In the genomic region with DNA sequence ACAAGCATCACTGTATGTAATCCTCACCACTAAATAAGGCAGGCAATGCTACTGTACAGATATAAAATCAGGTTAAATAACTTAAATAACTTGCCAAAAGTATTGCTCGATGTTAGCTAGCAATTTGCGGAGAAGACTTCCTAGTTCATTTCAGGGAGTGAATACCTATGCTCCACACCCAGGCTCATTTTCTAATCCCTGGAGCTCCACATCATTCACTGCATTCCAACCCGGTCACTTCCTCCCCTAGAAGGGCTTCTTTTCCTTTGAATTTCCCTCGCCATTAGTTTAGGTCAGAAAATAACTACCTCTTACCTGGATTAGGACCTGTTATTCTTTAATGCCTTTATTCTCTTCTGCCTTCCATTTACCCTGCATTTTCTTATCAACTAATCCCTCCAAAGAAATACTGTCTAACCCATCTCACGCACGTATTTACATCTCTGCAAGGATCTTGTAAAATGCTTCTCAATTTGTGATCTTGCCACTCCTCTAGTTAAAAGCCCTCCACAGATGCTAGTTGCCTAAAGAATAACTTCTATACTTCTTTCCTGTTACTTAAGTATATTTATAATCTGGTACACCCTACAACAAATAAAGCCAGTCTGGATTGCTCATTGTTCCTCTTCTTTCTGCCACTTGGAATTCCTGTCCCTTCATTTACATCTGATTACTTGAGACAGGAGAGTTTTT, we compare ENCODE assay signal across 24 cellular contexts.
"Had no signal": no experiment of that assay in that cellular context is flagged by ENCODE, and none has a peak within 500 bp of the region (broad histone marks: within the 10 kb centered on the region; RNA-seq: fewer than 3 reads in every experiment).

No MANE protein-coding gene starts in this region.

- H3K4me3 ChIP-seq: coronary artery, heart left ventricle, prostate gland, right lobe of liver, testis, tibial nerve, upper lobe of right lung, vagina had no signal

- H3K9ac ChIP-seq: parathyroid adenoma had no signal

- H3K27ac Mint-ChIP-seq: endodermal cell; natural killer cell; stimulated activated naive B cell treated with anti-CD40 and anti-IgM and Interleukin-4, amounts not matched to agents 10 μg/mL and 1 μg/mL and 100 μg/mL, for 72 hours; stimulated activated naive CD8-positive, alpha-beta T cell treated with anti-CD3 and anti-CD28 coated beads, Interleukin-15, amount 100 ng/mL, for 72 hours had no signal

- H3K27me3 Mint-ChIP-seq: stimulated activated naive B cell treated with anti-CD40 and anti-IgM and Interleukin-4, amounts not matched to agents 10 μg/mL and 1 μg/mL and 100 μg/mL, for 72 hours; stimulated activated naive CD8-positive, alpha-beta T cell treated with anti-CD3 and anti-CD28 coated beads, Interleukin-15, amount 100 ng/mL, for 72 hours had no signal

- H3K4me1 ChIP-seq: heart left ventricle, parathyroid adenoma, prostate gland, right lobe of liver, testis, upper lobe of right lung, vagina had no signal

- H3K79me2 ChIP-seq: parathyroid adenoma had no signal

- H3K27me3 ChIP-seq: right lobe of liver, testis, tibial nerve, upper lobe of right lung, vagina had no signal

- H3K4me1 Mint-ChIP-seq: natural killer cell; stimulated activated naive B cell treated with anti-CD40 and anti-IgM and Interleukin-4, amounts not matched to agents 10 μg/mL and 1 μg/mL and 100 μg/mL, for 72 hours; stimulated activated naive CD8-positive, alpha-beta T cell treated with anti-CD3 and anti-CD28 coated beads, Interleukin-15, amount 100 ng/mL, for 72 hours had no signal

- H3K36me3 Mint-ChIP-seq: natural killer cell; stimulated activated naive B cell treated with anti-CD40 and anti-IgM and Interleukin-4, amounts not matched to agents 10 μg/mL and 1 μg/mL and 100 μg/mL, for 72 hours had no signal

- H2AFZ ChIP-seq: parathyroid adenoma had no signal

- H3K27ac ChIP-seq: coronary artery, heart left ventricle, parathyroid adenoma, prostate gland, right lobe of liver, testis, tibial nerve, upper lobe of right lung, vagina had no signal

- H3K4me3 Mint-ChIP-seq: endodermal cell; natural killer cell; stimulated activated naive B cell treated with anti-CD40 and anti-IgM and Interleukin-4, amounts not matched to agents 10 μg/mL and 1 μg/mL and 100 μg/mL, for 72 hours; stimulated activated naive CD8-positive, alpha-beta T cell treated with anti-CD3 and anti-CD28 coated beads, Interleukin-15, amount 100 ng/mL, for 72 hours had no signal

- H3K9me3 Mint-ChIP-seq: endodermal cell; stimulated activated naive B cell treated with anti-CD40 and anti-IgM and Interleukin-4, amounts not matched to agents 10 μg/mL and 1 μg/mL and 100 μg/mL, for 72 hours had no signal

- ATAC-seq: heart left ventricle; left lobe of liver; natural killer cell; right lobe of liver; stimulated activated naive B cell treated with anti-CD40 and anti-IgM and Interleukin-4, amounts not matched to agents 10 μg/mL and 1 μg/mL and 100 μg/mL, for 72 hours; stimulated activated naive CD8-positive, alpha-beta T cell treated with anti-CD3 and anti-CD28 coated beads, Interleukin-15, amount 100 ng/mL, for 72 hours; upper lobe of right lung had no signal

- H3K36me3 ChIP-seq: heart left ventricle, prostate gland, right lobe of liver, tibial nerve, upper lobe of right lung, vagina had no signal

- H3K9me3 ChIP-seq: heart left ventricle, prostate gland, right lobe of liver, testis, tibial nerve, upper lobe of right lung, vagina had no signal

- DNase-seq: effector CD4-positive, alpha-beta T cell; endodermal cell; erythroblast; foreskin melanocyte; heart left ventricle; hippocampal formation; islet precursor cell; mammary epithelial cell; natural killer cell; right lobe of liver; stimulated activated CD4-positive, alpha-beta T cell treated with anti-CD3 and anti-CD28 coated beads, Interleukin-15, amount 100 ng/mL, for 24 hours; stimulated activated CD4-positive, alpha-beta T cell treated with anti-CD3 and anti-CD28 coated beads, Interleukin-1b, Interleukin-23, amount 100 ng/mL, for 48 hours; stimulated activated CD4-positive, alpha-beta T cell treated with anti-CD3 and anti-CD28 coated beads, Interleukin-4, amount 100 ng/mL, for 24 hours; stimulated activated naive B cell treated with anti-CD40 and anti-IgM and Interleukin-4, amounts not matched to agents 10 μg/mL and 1 μg/mL and 100 μg/mL, for 72 hours; stimulated activated naive CD8-positive, alpha-beta T cell treated with anti-CD3 and anti-CD28 coated beads, Interleukin-15, amount 100 ng/mL, for 72 hours; testis; upper lobe of right lung had no signal

- FAIRE-seq: endothelial cell of umbilical vein had no signal
